ENCODE assay signal across 8 cellular contexts in genomic region chr9:5843450-5844249, GRCh38. TPM values are rescaled to one million over a fixed set of nuclear protein-coding genes. Genes with fewer than 3 reads are reported as not detected.
DNase-seq lines count a peak whose midpoint lies in the region; TF ChIP-seq lines count a peak whose summit lies in the region.

No MANE protein-coding gene starts in this region.

- H3K27ac Mint-ChIP-seq in activated CD4-positive, alpha-beta T cell treated with anti-CD3 and anti-CD28 coated beads, Interleukin-2, amount 10 ng/mL, durations not matched to agents 7 days and 5 days, result peak overlapping the region; percentile 88

- H3K4me1 ChIP-seq in stomach, result peaks cover 10 to 37% (median 21%) of the 10 kb centered on the region in 4 donors

- no peaks in the 10 kb centered on the region for H3K27me3 ChIP-seq in stomach

- H3K36me3 ChIP-seq in stomach, result no peaks in the 10 kb centered on the region

- H3K9me3 ChIP-seq in stomach, result no peaks in the 10 kb centered on the region

- H3K36me3 Mint-ChIP-seq in activated CD4-positive, alpha-beta T cell treated with anti-CD3 and anti-CD28 coated beads, Interleukin-2, amount 10 ng/mL, durations not matched to agents 7 days and 5 days (ENCODE audit: low read depth), result peaks cover 41% of the 10 kb centered on the region

- H3K27ac ChIP-seq in stomach, result peak overlapping the region in 4 of 5 donors; percentile 29 to 55 (median 40)

- POLR2A ChIA-PET in activated CD4-positive, alpha-beta T cell treated with anti-CD3 and anti-CD28 coated beads, Interleukin-2, amount 10 ng/mL, durations not matched to agents 7 days and 5 days (lab: Charles Lee), result no interaction called here

- intact Hi-C loops in stomach (cut with DNase I; ENCODE audit: low total_unique reads), result no loop called here

- H3K4me3 Mint-ChIP-seq in activated CD4-positive, alpha-beta T cell treated with anti-CD3 and anti-CD28 coated beads, Interleukin-2, amount 10 ng/mL, durations not matched to agents 7 days and 5 days, result peak overlapping the region; percentile 58

- H3K4me1 Mint-ChIP-seq in activated CD4-positive, alpha-beta T cell treated with anti-CD3 and anti-CD28 coated beads, Interleukin-2, amount 10 ng/mL, durations not matched to agents 7 days and 5 days, result peaks cover 85% of the 10 kb centered on the region

- no peak for DNase-seq in activated CD4-positive, alpha-beta T cell treated with anti-CD3 and anti-CD28 coated beads, Interleukin-2, amount 10 ng/mL, durations not matched to agents 7 days and 5 days
- no peak for DNase-seq in activated CD4-positive, alpha-beta T cell treated with anti-CD3 and anti-CD28 coated beads for 4 hours
- DNase-seq in RPMI7951 (ENCODE audit: low read depth) (peak; percentile 89), fibroblast of villous mesenchyme (ENCODE audit: low read depth) (peak; percentile 94), stomach (no peak), T1000 (lab: John Stamatoyannopoulos, UW) (no peak), NCI-H446 treated with DMSO at 0.1 percent for 48 hours (lab: John Stamatoyannopoulos, UW) (no peak), NCI-H1436 treated with DMSO at 0.1 percent for 48 hours (lab: John Stamatoyannopoulos, UW) (no peak)

- no peak overlapping the region for H3K4me3 ChIP-seq in fibroblast of villous mesenchyme (ENCODE audit: low read depth, low read length)
- H3K4me3 ChIP-seq in stomach, result no peak overlapping the region

- peaks cover 12% of the 10 kb centered on the region for H3K9me3 Mint-ChIP-seq in activated CD4-positive, alpha-beta T cell treated with anti-CD3 and anti-CD28 coated beads, Interleukin-2, amount 10 ng/mL, durations not matched to agents 7 days and 5 days

- TF ChIP-seq CTCF in fibroblast of villous mesenchyme (IDR thresholded peaks at IDR 0.05; ENCODE audit: insufficient read depth, low read depth, low read length) (no peak), stomach (IDR thresholded peaks at IDR 0.05) (no peak)

- H3K27me3 Mint-ChIP-seq in activated CD4-positive, alpha-beta T cell treated with anti-CD3 and anti-CD28 coated beads, Interleukin-2, amount 10 ng/mL, durations not matched to agents 7 days and 5 days, result peaks cover 7% of the 10 kb centered on the region

- no peak for TF ChIP-seq POLR2A in stomach (IDR thresholded peaks at IDR 0.05)

- WGBS in stomach, 5 donors, result 21 to 32% (median 29%) methylated on average over 9 of the region's 9 CpGs

- CTCF ChIA-PET in activated CD4-positive, alpha-beta T cell treated with anti-CD3 and anti-CD28 coated beads, Interleukin-2, amount 10 ng/mL, durations not matched to agents 7 days and 5 days (lab: Charles Lee), result interaction anchor here (1.2 to 9.2 kb wide), 2 partner anchors 10 to 51 kb away, joined by 5 to 79 read pairs; partner anchors contain the start of gene ERMP1

- TF ChIP-seq EP300 in stomach (IDR thresholded peaks at IDR 0.05), result no peak

RNA-seq across cellular contexts. Expression of gene ERMP1, which starts 10.7 kb away (rescaled TPM):
- 10 to 100 TPM; 24.2 to 25.1 TPM for total RNA-seq in activated CD4-positive, alpha-beta T cell treated with anti-CD3 and anti-CD28 coated beads, Interleukin-2, amount 10 ng/mL, durations not matched to agents 7 days and 5 days
- total RNA-seq in RPMI7951 (2014; rRNA removed; shearing (Covaris generic)), result 21.7 and 25.2 TPM in 2 replicates
- total RNA-seq in fibroblast of villous mesenchyme (38.3 and 58.3 TPM in 2 replicates), stomach (10 to 100 TPM; 15.6 to 32.1 (median 18.0) TPM)
- polyA plus RNA-seq in stomach, result 1 to 10 TPM; 2.0 to 7.1 (median 3.9) TPM

RNA-seq across cellular contexts. Expression of gene MLANA, which starts 47.0 kb away (rescaled TPM):
- not detected for total RNA-seq in activated CD4-positive, alpha-beta T cell treated with anti-CD3 and anti-CD28 coated beads, Interleukin-2, amount 10 ng/mL, durations not matched to agents 7 days and 5 days
- not detected in 2 replicates for total RNA-seq in RPMI7951 (2014; rRNA removed; shearing (Covaris generic))
- total RNA-seq in fibroblast of villous mesenchyme (not detected in 2 replicates), stomach (not detected)
- not detected for polyA plus RNA-seq in stomach

Comparison
In these comparisons a context has a peak if more than half of its experiments do, and no peak if none do; other contexts are left out.
1. DNase-seq: peak in RPMI7951 (single experiment) and fibroblast of villous mesenchyme (single experiment); none in activated CD4-positive, alpha-beta T cell treated with anti-CD3 and anti-CD28 coated beads, Interleukin-2, amount 10 ng/mL, durations not matched to agents 7 days and 5 days (single experiment), activated CD4-positive, alpha-beta T cell treated with anti-CD3 and anti-CD28 coated beads for 4 hours (0 of 2), stomach (single experiment), T1000 (single experiment), NCI-H446 treated with DMSO at 0.1 percent for 48 hours (single experiment) and NCI-H1436 treated with DMSO at 0.1 percent for 48 hours (single experiment).